In the genomic region with DNA sequence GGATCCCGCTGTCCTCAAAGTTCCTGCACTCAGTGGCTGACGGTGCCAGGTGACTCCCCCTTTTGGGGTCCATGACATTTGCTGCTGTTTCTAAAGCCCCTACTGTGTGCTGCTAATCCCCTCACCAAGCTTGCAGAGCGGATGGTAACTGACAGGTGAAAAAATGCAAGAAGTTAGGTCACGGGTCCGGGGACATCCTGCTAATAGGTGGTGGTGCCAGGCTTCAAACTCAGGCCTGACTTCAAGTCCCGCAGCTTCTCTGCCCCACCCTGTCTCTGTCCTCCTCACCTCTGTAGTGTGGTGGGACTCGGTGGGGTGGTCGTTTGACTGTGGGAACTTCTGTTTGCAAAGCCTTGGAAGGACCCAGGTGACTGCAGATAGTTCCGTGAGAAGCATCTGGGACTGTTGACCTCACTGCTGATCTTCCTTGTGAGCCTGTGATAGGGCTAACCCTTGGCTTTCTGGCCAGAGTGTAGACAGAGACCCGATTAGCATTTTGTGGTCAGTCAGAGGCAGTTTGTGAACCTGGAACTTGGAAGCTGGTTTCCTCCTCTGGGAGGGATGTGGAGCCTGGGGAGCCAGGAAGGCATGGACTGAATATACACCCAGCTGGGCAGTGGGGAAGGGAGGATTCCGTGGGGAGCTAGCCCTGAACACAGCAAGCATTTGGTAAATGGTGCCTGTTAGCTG, we compare ENCODE assay signal across 17 cellular contexts.
A peak's percentile ranks its signal among the peaks of the same experiment; 100 is the strongest.
DNase-seq lines count a peak whose midpoint lies in the region; ATAC-seq and TF ChIP-seq lines count a peak whose summit lies in the region.
"Had no signal": no experiment of that assay in that cellular context is flagged by ENCODE, and none has a peak within 500 bp of the region (broad histone marks: within the 10 kb centered on the region; RNA-seq: fewer than 3 reads in every experiment).

No MANE protein-coding gene starts in this region.

- CTCF ChIA-PET in activated CD4-positive, alpha-beta memory T cell treated with anti-CD3 and anti-CD28 coated beads for 36 hours (lab: Charles Lee): interaction anchor here (0.6 to 4.2 kb wide), 2 partner anchors 7 to 169 kb away, joined by 3 to 30 read pairs; no protein-coding TSS in a partner anchor

- H3K27ac ChIP-seq in liver (ENCODE audit: low read depth in 1 of 2, low read length in 2 of 2) (peak overlapping the region; percentile 75 to 82), substantia nigra (ENCODE audit: low read depth, low read length, poor library complexity, severe bottlenecking) (peak overlapping the region; percentile 43)
- H3K27ac ChIP-seq: RWPE1, upper lobe of left lung had no signal

- no peaks in the 10 kb centered on the region for H3K9me3 ChIP-seq in liver (ENCODE audit: control insufficient read depth in 4 of 4, low read length in 3 of 4)
- H3K9me3 ChIP-seq: upper lobe of left lung had no signal

- H3K27me3 Mint-ChIP-seq in activated CD4-positive, alpha-beta T cell treated with anti-CD3 and anti-CD28 coated beads, Interleukin-2, amount 10 ng/mL, durations not matched to agents 24 days and 14 days: no peaks in the 10 kb centered on the region
- no peaks in the 10 kb centered on the region for H3K27me3 Mint-ChIP-seq in brain
- H3K27me3 Mint-ChIP-seq in activated CD4-positive, alpha-beta memory T cell treated with anti-CD3 and anti-CD28 coated beads for 36 hours: no peaks in the 10 kb centered on the region

- intact Hi-C loops in activated CD4-positive, alpha-beta T cell treated with anti-CD3 and anti-CD28 coated beads, Interleukin-2, amount 10 ng/mL, durations not matched to agents 24 days and 14 days (cut with micrococcal nuclease): no loop called here
- intact Hi-C loops in activated CD4-positive, alpha-beta memory T cell treated with anti-CD3 and anti-CD28 coated beads for 36 hours (cut with micrococcal nuclease): loop anchor here (10.0 kb wide), 1 partner anchor 436 kb away; no protein-coding TSS in a partner anchor

- no peak for TF ChIP-seq RAD21 in liver (IDR thresholded peaks at IDR 0.05)

- H3K27me3 ChIP-seq in liver (ENCODE audit: control insufficient read depth in 4 of 4, insufficient read depth in 4 of 4, low read length in 3 of 4): no peaks in the 10 kb centered on the region
- H3K27me3 ChIP-seq: upper lobe of left lung had no signal

- TF ChIP-seq CTCF in brain (conservative IDR thresholded peaks at IDR 0.05) (no peak), liver (IDR thresholded peaks at IDR 0.05; ENCODE audit: low read depth, low read length, missing input control) (no peak)

- WGBS in liver: 30% methylated on average over 11 of the region's 11 CpGs

- peak overlapping the region; percentile 51 for H3K27ac Mint-ChIP-seq in activated CD4-positive, alpha-beta T cell treated with anti-CD3 and anti-CD28 coated beads, Interleukin-2, amount 10 ng/mL, durations not matched to agents 24 days and 14 days
- H3K27ac Mint-ChIP-seq in brain: peak overlapping the region in 4 of 5 experiments; percentile 31 to 81 (median 52)
- no peak overlapping the region for H3K27ac Mint-ChIP-seq in activated CD4-positive, alpha-beta memory T cell treated with anti-CD3 and anti-CD28 coated beads for 36 hours

- peaks cover 16% of the 10 kb centered on the region for H3K36me3 Mint-ChIP-seq in activated CD4-positive, alpha-beta T cell treated with anti-CD3 and anti-CD28 coated beads, Interleukin-2, amount 10 ng/mL, durations not matched to agents 24 days and 14 days (ENCODE audit: low read depth)
- H3K36me3 Mint-ChIP-seq in brain: no peaks in the 10 kb centered on the region
- no peaks in the 10 kb centered on the region for H3K36me3 Mint-ChIP-seq in activated CD4-positive, alpha-beta memory T cell treated with anti-CD3 and anti-CD28 coated beads for 36 hours

- peaks cover 23 to 91% (median 70%) of the 10 kb centered on the region in 4 donors for H3K4me1 ChIP-seq in liver (ENCODE audit: control insufficient read depth in 4 of 4, insufficient read depth in 4 of 4, low read length in 3 of 4)

- H3K36me3 ChIP-seq in liver (ENCODE audit: control insufficient read depth in 4 of 4, insufficient read depth in 3 of 4, low read depth in 1 of 4, low read length in 3 of 4): no peaks in the 10 kb centered on the region
- H3K36me3 ChIP-seq: upper lobe of left lung had no signal

- peak overlapping the region; percentile 6 to 61 (median 46) for H3K4me3 ChIP-seq in liver (ENCODE audit: low read depth in 1 of 3, low read length in 3 of 3)
- H3K4me3 ChIP-seq: upper lobe of left lung had no signal

- DNase-seq in activated CD4-positive, alpha-beta T cell treated with anti-CD3 and anti-CD28 coated beads, Interleukin-2, amount 10 ng/mL, durations not matched to agents 24 days and 14 days: no peak
- no peak for DNase-seq in activated CD4-positive, alpha-beta T cell treated with anti-CD3 and anti-CD28 coated beads for 48 hours
- no peak for DNase-seq in substantia nigra (lab: John Stamatoyannopoulos, UW)
- no peak for DNase-seq in activated CD4-positive, alpha-beta memory T cell treated with anti-CD3 and anti-CD28 coated beads for 36 hours
- DNase-seq in NCI-H1436 treated with DMSO at 0.1 percent for 48 hours (lab: John Stamatoyannopoulos, UW): no peak
- DNase-seq: activated CD4-positive, alpha-beta T cell treated with anti-CD3 and anti-CD28 coated beads, Interleukin-2, amount 50 U/mL, for 1 hour; activated effector memory CD4-positive, alpha-beta T cell treated with anti-CD3 and anti-CD28 coated beads, Interleukin-2, amount 50 U/mL, for 16 hours; effector CD8-positive, alpha-beta T cell; GDM1; NCI-H187; NCI-H748 treated with DMSO at 0.1 percent for 48 hours; stimulated activated CD8-positive, alpha-beta memory T cell treated with anti-CD3 and anti-CD28 coated beads, Interleukin-4, amount 100 ng/mL, for 48 hours; upper lobe of left lung had no signal

- ATAC-seq in HG02642 (IDR thresholded peaks at IDR 0.05; ENCODE audit: poor library complexity, unreplicated experiment): no peak

- H3K4me3 Mint-ChIP-seq in activated CD4-positive, alpha-beta T cell treated with anti-CD3 and anti-CD28 coated beads, Interleukin-2, amount 10 ng/mL, durations not matched to agents 24 days and 14 days: no peak overlapping the region
- H3K4me3 Mint-ChIP-seq in brain: peak overlapping the region in 2 of 5 experiments; percentile 15 to 16
- no peak overlapping the region for H3K4me3 Mint-ChIP-seq in activated CD4-positive, alpha-beta memory T cell treated with anti-CD3 and anti-CD28 coated beads for 36 hours

- H3K9me3 Mint-ChIP-seq in activated CD4-positive, alpha-beta T cell treated with anti-CD3 and anti-CD28 coated beads, Interleukin-2, amount 10 ng/mL, durations not matched to agents 24 days and 14 days: no peaks in the 10 kb centered on the region
- no peaks in the 10 kb centered on the region for H3K9me3 Mint-ChIP-seq in brain
- H3K9me3 Mint-ChIP-seq in activated CD4-positive, alpha-beta memory T cell treated with anti-CD3 and anti-CD28 coated beads for 36 hours: no peaks in the 10 kb centered on the region

- H3K9ac ChIP-seq in liver (ENCODE audit: low read depth in 1 of 2, low read length in 2 of 2): peak overlapping the region; percentile 79 to 84

- H3K4me1 Mint-ChIP-seq in activated CD4-positive, alpha-beta T cell treated with anti-CD3 and anti-CD28 coated beads, Interleukin-2, amount 10 ng/mL, durations not matched to agents 24 days and 14 days: peaks cover 61% of the 10 kb centered on the region
- H3K4me1 Mint-ChIP-seq in brain: peaks cover 55% of the 10 kb centered on the region
- peaks cover 63% of the 10 kb centered on the region for H3K4me1 Mint-ChIP-seq in activated CD4-positive, alpha-beta memory T cell treated with anti-CD3 and anti-CD28 coated beads for 36 hours (ENCODE audit: low read depth)

- POLR2A ChIA-PET in activated CD4-positive, alpha-beta memory T cell treated with anti-CD3 and anti-CD28 coated beads for 36 hours (lab: Charles Lee): interaction anchor here (1.9 kb wide), 1 partner anchor 95 kb away, joined by 5 read pairs; no protein-coding TSS in a partner anchor

TF ChIP-seq in liver, 16 proteins besides CTCF, POLR2A, EP300 and RAD21 (continues in another document):
- TF ChIP-seq RXRA (IDR thresholded peaks at IDR 0.05): no peak
- no peak for TF ChIP-seq EGR1 (IDR thresholded peaks at IDR 0.05; ENCODE audit: low read depth in 2 of 2)
- TF ChIP-seq JUND (IDR thresholded peaks at IDR 0.05): no peak
- no peak for TF ChIP-seq NR2F2 (IDR thresholded peaks at IDR 0.05)
- TF ChIP-seq TAF1 (conservative IDR thresholded peaks at IDR 0.05): no peak
- TF ChIP-seq, protein P1, sequence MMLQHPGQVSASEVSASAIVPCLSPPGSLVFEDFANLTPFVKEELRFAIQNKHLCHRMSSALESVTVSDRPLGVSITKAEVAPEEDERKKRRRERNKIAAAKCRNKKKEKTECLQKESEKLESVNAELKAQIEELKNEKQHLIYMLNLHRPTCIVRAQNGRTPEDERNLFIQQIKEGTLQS (IDR thresholded peaks at IDR 0.05): no peak
- TF ChIP-seq HNF4G (IDR thresholded peaks at IDR 0.05): no peak
- no peak for TF ChIP-seq SP1 (IDR thresholded peaks at IDR 0.05)
- TF ChIP-seq FOXA2 (IDR thresholded peaks at IDR 0.05): no peak
- no peak for TF ChIP-seq ZBTB33 (IDR thresholded peaks at IDR 0.05)
